Comparison of ENCODE assay signal across 18 cellular contexts in genomic region chrX:123876844-123877243, GRCh38.
"Had no signal": no experiment of that assay in that cellular context is flagged by ENCODE, and none has a peak within 500 bp of the region (broad histone marks: within the 10 kb centered on the region; RNA-seq: fewer than 3 reads in every experiment).

No MANE protein-coding gene starts in this region.

- H3K4me3 ChIP-seq: dorsolateral prefrontal cortex, heart right ventricle, sigmoid colon, skin epidermis, tibial artery, upper lobe of left lung, uterus had no signal

- H3K27me3 Mint-ChIP-seq: naive thymus-derived CD8-positive, alpha-beta T cell had no signal

- DNase-seq: cortex of kidney; dorsolateral prefrontal cortex; effector CD8-positive, alpha-beta T cell; heart right ventricle; hypothalamus; kidney glomerular epithelial cell; mammary epithelial cell; naive thymus-derived CD8-positive, alpha-beta T cell; posterior cingulate gyrus; sigmoid colon; stimulated activated CD4-positive, alpha-beta T cell treated with anti-CD3 and anti-CD28 coated beads, Interleukin-2, amount 100 ng/mL, for 24 hours; stimulated activated CD4-positive, alpha-beta T cell treated with anti-CD3 and anti-CD28 coated beads, Interleukin-4, amount 100 ng/mL, for 4 hours; stimulated activated naive CD4-positive, alpha-beta T cell treated with Interleukin-2 at 50 U/mL for 16 hours; tibial artery; upper lobe of left lung; uterus had no signal

- H3K4me1 ChIP-seq: uterus had no signal

- H3K27ac ChIP-seq: dorsolateral prefrontal cortex, neutrophil, sigmoid colon, skin epidermis, tibial artery, upper lobe of left lung, uterus had no signal

- ATAC-seq: heart right ventricle; naive thymus-derived CD8-positive, alpha-beta T cell had no signal

- H3K9me3 Mint-ChIP-seq: naive thymus-derived CD8-positive, alpha-beta T cell had no signal

- H3K27me3 ChIP-seq: heart right ventricle, neutrophil, sigmoid colon, tibial artery, upper lobe of left lung, uterus had no signal

- H3K9me3 ChIP-seq: heart right ventricle, neutrophil, sigmoid colon, tibial artery, upper lobe of left lung, uterus had no signal

- H3K36me3 ChIP-seq: heart right ventricle, neutrophil, sigmoid colon, tibial artery, upper lobe of left lung, uterus had no signal
